ENCODE assay signal across 2 cellular contexts in genomic region chr3:183520295-183520694, GRCh38. TPM values are rescaled to one million over a fixed set of nuclear protein-coding genes. Genes with fewer than 3 reads are reported as not detected.
"Had no signal": no experiment of that assay in that cellular context is flagged by ENCODE, and none has a peak within 500 bp of the region (broad histone marks: within the 10 kb centered on the region; RNA-seq: fewer than 3 reads in every experiment).

No MANE protein-coding gene starts in this region.

RNA-seq across cellular contexts. Expression of gene KLHL6, which starts 35.2 kb away (rescaled TPM):
- total RNA-seq: osteocyte had no signal
- polyA plus RNA-seq: cardiac muscle cell had no signal
